5 cellular contexts compared by ENCODE assay signal in genomic region chr22:49643466-49643865, GRCh38.
"Had no signal": no experiment of that assay in that cellular context is flagged by ENCODE, and none has a peak within 500 bp of the region (broad histone marks: within the 10 kb centered on the region; RNA-seq: fewer than 3 reads in every experiment).

No MANE protein-coding gene starts in this region.

- H3K9me3 ChIP-seq: HAP-1 had no signal

- H2AFZ ChIP-seq: GM23248 had no signal

- H3K4me1 ChIP-seq: HAP-1 had no signal

- H3K9ac ChIP-seq: GM23248 had no signal

- H3K4me3 ChIP-seq: GM23248, HAP-1 had no signal

- H3K27ac ChIP-seq: GM23248 had no signal

- DNase-seq: GM23248, GOT3, H7, KBM-7 had no signal
